In the genomic region with DNA sequence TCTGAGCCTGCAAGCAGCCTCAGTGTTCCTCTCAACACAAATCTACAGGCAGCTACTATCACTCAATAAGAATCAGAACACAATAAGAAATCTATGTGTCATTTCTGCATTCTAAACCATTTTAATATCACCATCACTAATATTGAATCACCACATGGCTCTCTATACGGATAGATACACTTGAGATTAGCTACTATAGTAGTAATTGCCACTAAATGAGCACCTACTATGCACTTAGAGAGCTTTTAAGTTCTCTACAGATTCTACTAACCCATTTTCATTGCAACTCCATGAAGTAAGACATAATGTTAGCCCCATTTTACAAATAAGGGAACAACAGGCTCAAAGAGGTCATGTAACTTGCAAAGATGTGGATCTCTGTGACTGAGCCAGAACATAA, we compare ENCODE assay signal across 19 cellular contexts.
DNase-seq lines count a peak whose midpoint lies in the region; ATAC-seq and TF ChIP-seq lines count a peak whose summit lies in the region.
"Had no signal": no experiment of that assay in that cellular context is flagged by ENCODE, and none has a peak within 500 bp of the region (broad histone marks: within the 10 kb centered on the region; RNA-seq: fewer than 3 reads in every experiment).

No MANE protein-coding gene starts in this region.

- H3K27me3 Mint-ChIP-seq in neural progenitor cell (ENCODE audit: insufficient read depth, low read depth) (peaks cover 2% of the 10 kb centered on the region), progenitor cell of endocrine pancreas (no peaks in the 10 kb centered on the region), CD14-positive monocyte (ENCODE audit: low read depth in 3 of 3) (peaks cover 2 to 10% (median 4%) of the 10 kb centered on the region in 3 donors)

- H3K4me3 Mint-ChIP-seq in neural progenitor cell (no peak overlapping the region), progenitor cell of endocrine pancreas (ENCODE audit: low read depth) (no peak overlapping the region), CD14-positive monocyte (no peak overlapping the region)
- H3K4me3 Mint-ChIP-seq: CD4-positive, alpha-beta T cell; CD8-positive, alpha-beta T cell had no signal

- TF ChIP-seq CTCF in hepatocyte (IDR thresholded peaks at IDR 0.05; ENCODE audit: poor library complexity) = no peak
- TF ChIP-seq CTCF in right lobe of liver (IDR thresholded peaks at IDR 0.05) = no peak
- no peak for TF ChIP-seq CTCF in neural progenitor cell (IDR thresholded peaks at IDR 0.05)
- no peak for TF ChIP-seq CTCF in progenitor cell of endocrine pancreas (IDR thresholded peaks at IDR 0.05; ENCODE audit: unreplicated experiment)
- TF ChIP-seq CTCF in lower lobe of right lung (IDR thresholded peaks at IDR 0.05) = no peak
- no peak for TF ChIP-seq CTCF in CD14-positive monocyte (IDR thresholded peaks at IDR 0.05)

- intact Hi-C loops in right lobe of liver (cut with DNase I) = no loop called here
- intact Hi-C loops in lower lobe of right lung (cut with DNase I) = no loop called here
- intact Hi-C loops in CD14-positive monocyte (cut with micrococcal nuclease) = no loop called here

- H3K4me2 ChIP-seq in hepatocyte = no peak overlapping the region
- peak overlapping the region; percentile 3 for H3K4me2 ChIP-seq in neural progenitor cell
- H3K4me2 ChIP-seq: BLaER1 had no signal

- WGBS in hepatocyte (ENCODE audit: low lambda C conversion rate, missing lambda C conversion rate) = 83% methylated on average over 1 of the region's 1 CpG
- WGBS in right lobe of liver (ENCODE audit: insufficient coverage, low coverage, low lambda C conversion rate, missing lambda C conversion rate) = 63% methylated on average over 1 of the region's 1 CpG

- H3K27ac Mint-ChIP-seq in neural progenitor cell (no peak overlapping the region), progenitor cell of endocrine pancreas (peak overlapping the region; percentile 35), CD14-positive monocyte (no peak overlapping the region)
- H3K27ac Mint-ChIP-seq: CD4-positive, alpha-beta T cell; CD8-positive, alpha-beta T cell had no signal

- H3K4me1 ChIP-seq in hepatocyte (ENCODE audit: insufficient read depth) (no peaks in the 10 kb centered on the region), right lobe of liver (peaks cover 0 to 37% (median 8%) of the 10 kb centered on the region in 4 donors), neural progenitor cell (peaks cover 14% of the 10 kb centered on the region), lower lobe of right lung (no peaks in the 10 kb centered on the region)
- H3K4me1 ChIP-seq: BE2C, BLaER1 had no signal

- H3K9me2 ChIP-seq in hepatocyte (replicated peaks; ENCODE audit: insufficient read depth) = no peaks in the 10 kb centered on the region

- H3K36me3 Mint-ChIP-seq in neural progenitor cell (no peaks in the 10 kb centered on the region), progenitor cell of endocrine pancreas (ENCODE audit: insufficient read depth) (no peaks in the 10 kb centered on the region), CD14-positive monocyte (no peaks in the 10 kb centered on the region)
- H3K36me3 Mint-ChIP-seq: CD8-positive, alpha-beta T cell had no signal

- H4K20me1 ChIP-seq in hepatocyte (ENCODE audit: insufficient read depth, poor library complexity, severe bottlenecking) (no peaks in the 10 kb centered on the region), neural progenitor cell (ENCODE audit: low read depth) (no peaks in the 10 kb centered on the region)
- H4K20me1 ChIP-seq: BLaER1 had no signal

- H3K4me1 Mint-ChIP-seq in neural progenitor cell = peaks cover 2% of the 10 kb centered on the region
- peaks cover 52% of the 10 kb centered on the region for H3K4me1 Mint-ChIP-seq in progenitor cell of endocrine pancreas (ENCODE audit: low read depth)
- H3K4me1 Mint-ChIP-seq in CD14-positive monocyte = no peaks in the 10 kb centered on the region

- H3K9me3 Mint-ChIP-seq in neural progenitor cell (no peaks in the 10 kb centered on the region), progenitor cell of endocrine pancreas (ENCODE audit: low read depth) (no peaks in the 10 kb centered on the region), CD14-positive monocyte (peaks cover 0 to 5% (median 2%) of the 10 kb centered on the region in 7 donors)
- H3K9me3 Mint-ChIP-seq: CD4-positive, alpha-beta T cell; CD8-positive, alpha-beta T cell had no signal

- H3K4me3 ChIP-seq in hepatocyte (no peak overlapping the region), right lobe of liver (no peak overlapping the region), neural progenitor cell (no peak overlapping the region), lower lobe of right lung (no peak overlapping the region)
- H3K4me3 ChIP-seq: BLaER1 had no signal

- DNase-seq in hepatocyte (ENCODE audit: low spot score) = no peak
- DNase-seq in right lobe of liver = no peak
- no peak for DNase-seq in neural progenitor cell (ENCODE audit: low spot score)
- DNase-seq in progenitor cell of endocrine pancreas (ENCODE audit: low spot score, unreplicated experiment) = no peak
- DNase-seq in NCI-H2196 (lab: John Stamatoyannopoulos, UW; ENCODE audit: unreplicated experiment) = no peak
- no peak for DNase-seq in lower lobe of right lung
- DNase-seq in CD14-positive monocyte (ENCODE audit: low spot score) = no peak
- no peak for DNase-seq in HuH-7 (ENCODE audit: low spot score)
- DNase-seq: 8988T; ACHN; BE2C; C1 segment of cervical spinal cord; Caco-2; Calu3; CD4-positive, alpha-beta T cell; CD8-positive, alpha-beta T cell; DMS79 treated with DMSO at 0.1 percent for 48 hours; GF-D8 had no signal

- no peaks in the 10 kb centered on the region for H3K27me3 ChIP-seq in hepatocyte
- no peaks in the 10 kb centered on the region for H3K27me3 ChIP-seq in right lobe of liver
- no peaks in the 10 kb centered on the region for H3K27me3 ChIP-seq in neural progenitor cell
- no peaks in the 10 kb centered on the region for H3K27me3 ChIP-seq in lower lobe of right lung (ENCODE audit: low read depth)
- H3K27me3 ChIP-seq: BE2C, BLaER1 had no signal

- H2AFZ ChIP-seq in hepatocyte = no peak overlapping the region
- no peak overlapping the region for H2AFZ ChIP-seq in neural progenitor cell (replicated peaks)

- ATAC-seq in right lobe of liver = no peak
- ATAC-seq in lower lobe of right lung = no peak
- ATAC-seq: CD8-positive, alpha-beta T cell had no signal

- peaks cover 17% of the 10 kb centered on the region for H3F3A ChIP-seq in neural progenitor cell (ENCODE audit: low read depth)

- H3K9me3 ChIP-seq in hepatocyte (ENCODE audit: low read depth) = no peaks in the 10 kb centered on the region
- H3K9me3 ChIP-seq in right lobe of liver = no peaks in the 10 kb centered on the region
- H3K9me3 ChIP-seq in neural progenitor cell (ENCODE audit: low read depth) = no peaks in the 10 kb centered on the region
- no peaks in the 10 kb centered on the region for H3K9me3 ChIP-seq in lower lobe of right lung
- H3K9me3 ChIP-seq: BE2C, BLaER1, Caco-2 had no signal

- H3K27ac ChIP-seq in hepatocyte (peak overlapping the region; percentile 18), right lobe of liver (peak overlapping the region; percentile 10 to 87 (median 71)), neural progenitor cell (no peak overlapping the region), lower lobe of right lung (no peak overlapping the region)
- H3K27ac ChIP-seq: BLaER1 had no signal

- TF ChIP-seq POLR2A in right lobe of liver (IDR thresholded peaks at IDR 0.05) = no peak

- H3K36me3 ChIP-seq in hepatocyte (replicated peaks; ENCODE audit: insufficient read depth, low read depth) = no peaks in the 10 kb centered on the region
- H3K36me3 ChIP-seq in right lobe of liver = no peaks in the 10 kb centered on the region
- H3K36me3 ChIP-seq in neural progenitor cell = no peaks in the 10 kb centered on the region
- H3K36me3 ChIP-seq in lower lobe of right lung = no peaks in the 10 kb centered on the region
- H3K36me3 ChIP-seq: BE2C, BLaER1 had no signal

- no peak overlapping the region for H3K9ac ChIP-seq in neural progenitor cell
- H3K9ac ChIP-seq: BLaER1 had no signal

- H3K79me2 ChIP-seq in hepatocyte (no peaks in the 10 kb centered on the region), neural progenitor cell (ENCODE audit: low read depth) (no peaks in the 10 kb centered on the region)

Comparison
In these comparisons a context has a peak if more than half of its experiments do, and no peak if none do; other contexts are left out.
1. H3K27ac ChIP-seq: peak in hepatocyte (single experiment) and right lobe of liver (3 of 3); none in neural progenitor cell (single experiment) and lower lobe of right lung (single experiment).